In the genomic region with DNA sequence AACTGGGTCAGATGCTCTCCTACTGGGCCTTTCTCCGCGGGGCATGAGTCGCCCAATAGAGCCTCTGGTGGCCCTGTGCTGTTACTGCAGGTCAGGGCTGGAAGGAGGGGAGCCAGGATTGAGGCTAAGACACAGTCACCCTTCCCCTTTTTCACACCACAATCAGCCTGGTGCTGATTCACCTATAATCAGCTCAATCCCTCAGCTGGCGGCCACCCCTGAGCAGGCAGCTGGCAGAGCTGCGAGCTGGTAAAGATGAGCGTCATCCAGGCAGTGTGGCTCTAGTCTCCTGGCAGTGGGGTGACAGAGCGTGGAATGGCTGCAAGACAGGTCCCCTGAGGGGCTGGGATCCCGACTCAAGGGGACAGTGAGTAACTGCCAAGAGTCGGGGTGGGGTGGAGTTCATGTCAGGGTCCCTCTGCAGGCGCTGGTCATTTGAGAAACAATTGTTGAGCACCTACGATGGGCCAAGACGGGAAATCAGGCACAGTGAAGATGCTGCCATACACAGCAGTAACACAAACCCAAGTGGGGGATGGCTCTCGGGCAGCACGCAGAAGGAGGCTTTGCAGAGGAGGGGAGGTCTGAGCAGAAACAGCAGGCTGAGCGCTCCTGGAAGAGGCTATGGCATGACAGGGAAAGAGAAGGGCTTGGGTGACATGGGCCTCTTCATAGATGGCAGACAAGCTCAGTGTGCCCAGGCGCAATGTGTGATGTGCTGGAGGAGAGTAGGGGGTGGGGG, we compare ENCODE assay signal across 1 cellular context.
TF ChIP-seq lines count a peak whose summit lies in the region.

No MANE protein-coding gene starts in this region.

TF ChIP-seq in K562, 482 proteins besides CTCF, POLR2A, EP300 and RAD21 (continued from another document and continues in another):
- TF ChIP-seq, protein P1, sequence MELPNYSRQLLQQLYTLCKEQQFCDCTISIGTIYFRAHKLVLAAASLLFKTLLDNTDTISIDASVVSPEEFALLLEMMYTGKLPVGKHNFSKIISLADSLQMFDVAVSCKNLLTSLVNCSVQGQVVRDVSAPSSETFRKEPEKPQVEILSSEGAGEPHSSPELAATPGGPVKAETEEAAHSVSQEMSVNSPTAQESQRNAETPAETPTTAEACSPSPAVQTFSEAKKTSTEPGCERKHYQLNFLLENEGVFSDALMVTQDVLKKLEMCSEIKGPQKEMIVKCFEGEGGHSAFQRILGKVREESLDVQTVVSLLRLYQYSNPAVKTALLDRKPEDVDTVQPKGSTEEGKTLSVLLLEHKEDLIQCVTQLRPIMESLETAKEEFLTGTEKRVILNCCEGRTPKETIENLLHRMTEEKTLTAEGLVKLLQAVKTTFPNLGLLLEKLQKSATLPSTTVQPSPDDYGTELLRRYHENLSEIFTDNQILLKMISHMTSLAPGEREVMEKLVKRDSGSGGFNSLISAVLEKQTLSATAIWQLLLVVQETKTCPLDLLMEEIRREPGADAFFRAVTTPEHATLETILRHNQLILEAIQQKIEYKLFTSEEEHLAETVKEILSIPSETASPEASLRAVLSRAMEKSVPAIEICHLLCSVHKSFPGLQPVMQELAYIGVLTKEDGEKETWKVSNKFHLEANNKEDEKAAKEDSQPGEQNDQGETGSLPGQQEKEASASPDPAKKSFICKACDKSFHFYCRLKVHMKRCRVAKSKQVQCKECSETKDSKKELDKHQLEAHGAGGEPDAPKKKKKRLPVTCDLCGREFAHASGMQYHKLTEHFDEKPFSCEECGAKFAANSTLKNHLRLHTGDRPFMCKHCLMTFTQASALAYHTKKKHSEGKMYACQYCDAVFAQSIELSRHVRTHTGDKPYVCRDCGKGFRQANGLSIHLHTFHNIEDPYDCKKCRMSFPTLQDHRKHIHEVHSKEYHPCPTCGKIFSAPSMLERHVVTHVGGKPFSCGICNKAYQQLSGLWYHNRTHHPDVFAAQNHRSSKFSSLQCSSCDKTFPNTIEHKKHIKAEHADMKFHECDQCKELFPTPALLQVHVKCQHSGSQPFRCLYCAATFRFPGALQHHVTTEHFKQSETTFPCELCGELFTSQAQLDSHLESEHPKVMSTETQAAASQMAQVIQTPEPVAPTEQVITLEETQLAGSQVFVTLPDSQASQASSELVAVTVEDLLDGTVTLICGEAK (IDR thresholded peaks at IDR 0.05), result no peak
- TF ChIP-seq, protein P1 (CRISPR knock-in tag; IDR thresholded peaks at IDR 0.05), result no peak
- TF ChIP-seq DPF2 (IDR thresholded peaks at IDR 0.05) (no peak), PPARD (CRISPR knock-in tag; IDR thresholded peaks at IDR 0.05) (no peak), ZNF511 (CRISPR knock-in tag; IDR thresholded peaks at IDR 0.05) (no peak), GTF2F1 (IDR thresholded peaks at IDR 0.05; ENCODE audit: low read depth, low read length) (no peak), IFI16 (CRISPR knock-in tag; IDR thresholded peaks at IDR 0.05) (no peak), EZH2 (IDR thresholded peaks at IDR 0.05; ENCODE audit: borderline replicate concordance, low read depth, low read length) (no peak), FOSL1 (tag; conservative IDR thresholded peaks at IDR 0.05) (0 out of 2 replicates have a peak, but pooled peaks have one; percentile 21), PRMT5 (CRISPR knock-in tag; IDR thresholded peaks at IDR 0.05) (no peak), HDAC8 (tag; IDR thresholded peaks at IDR 0.05) (no peak), SMC3 (conservative IDR thresholded peaks at IDR 0.05; ENCODE audit: insufficient read depth, low read depth, low read length) (peak; percentile 65), CBFA2T2 (conservative IDR thresholded peaks at IDR 0.05) (no peak), ZNF436 (CRISPR knock-in tag; IDR thresholded peaks at IDR 0.05) (no peak), NEUROD1 (IDR thresholded peaks at IDR 0.05; ENCODE audit: borderline replicate concordance, low read depth, low read length, partially characterized antibody) (no peak), ZNF232 (CRISPR knock-in tag; IDR thresholded peaks at IDR 0.05) (no peak), ZNF76 (CRISPR knock-in tag; IDR thresholded peaks at IDR 0.05; ENCODE audit: borderline replicate concordance) (no peak), ZNF707 (CRISPR knock-in tag; conservative IDR thresholded peaks at IDR 0.05) (no peak), PTTG1 (tag; IDR thresholded peaks at IDR 0.05; ENCODE audit: low read depth) (no peak), L3MBTL2 (IDR thresholded peaks at IDR 0.05) (peak; percentile 46; the same call in 1 of the 2 replicates), FOXM1 (IDR thresholded peaks at IDR 0.05; ENCODE audit: low read depth) (no peak), FOXM1 (CRISPR knock-in tag; IDR thresholded peaks at IDR 0.05; ENCODE audit: low read depth) (no peak), ZNF124 (CRISPR knock-in tag; IDR thresholded peaks at IDR 0.05) (no peak), NR3C1 (CRISPR knock-in tag; IDR thresholded peaks at IDR 0.05) (no peak), HDAC1 (IDR thresholded peaks at IDR 0.05) (no peak), YY1 (IDR thresholded peaks at IDR 0.05; ENCODE audit: borderline replicate concordance in 1 of 3, control insufficient read depth in 1 of 3, extremely low read depth in 1 of 3, insufficient read depth in 3 of 3, insufficient read length in 1 of 3, insufficient replicate concordance in 2 of 3, low read depth in 1 of 3, low read length in 2 of 3) (no peak)
- TF ChIP-seq, protein P2, sequence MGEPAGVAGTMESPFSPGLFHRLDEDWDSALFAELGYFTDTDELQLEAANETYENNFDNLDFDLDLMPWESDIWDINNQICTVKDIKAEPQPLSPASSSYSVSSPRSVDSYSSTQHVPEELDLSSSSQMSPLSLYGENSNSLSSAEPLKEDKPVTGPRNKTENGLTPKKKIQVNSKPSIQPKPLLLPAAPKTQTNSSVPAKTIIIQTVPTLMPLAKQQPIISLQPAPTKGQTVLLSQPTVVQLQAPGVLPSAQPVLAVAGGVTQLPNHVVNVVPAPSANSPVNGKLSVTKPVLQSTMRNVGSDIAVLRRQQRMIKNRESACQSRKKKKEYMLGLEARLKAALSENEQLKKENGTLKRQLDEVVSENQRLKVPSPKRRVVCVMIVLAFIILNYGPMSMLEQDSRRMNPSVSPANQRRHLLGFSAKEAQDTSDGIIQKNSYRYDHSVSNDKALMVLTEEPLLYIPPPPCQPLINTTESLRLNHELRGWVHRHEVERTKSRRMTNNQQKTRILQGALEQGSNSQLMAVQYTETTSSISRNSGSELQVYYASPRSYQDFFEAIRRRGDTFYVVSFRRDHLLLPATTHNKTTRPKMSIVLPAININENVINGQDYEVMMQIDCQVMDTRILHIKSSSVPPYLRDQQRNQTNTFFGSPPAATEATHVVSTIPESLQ (CRISPR knock-in tag; IDR thresholded peaks at IDR 0.05), result no peak
- TF ChIP-seq, protein P3, sequence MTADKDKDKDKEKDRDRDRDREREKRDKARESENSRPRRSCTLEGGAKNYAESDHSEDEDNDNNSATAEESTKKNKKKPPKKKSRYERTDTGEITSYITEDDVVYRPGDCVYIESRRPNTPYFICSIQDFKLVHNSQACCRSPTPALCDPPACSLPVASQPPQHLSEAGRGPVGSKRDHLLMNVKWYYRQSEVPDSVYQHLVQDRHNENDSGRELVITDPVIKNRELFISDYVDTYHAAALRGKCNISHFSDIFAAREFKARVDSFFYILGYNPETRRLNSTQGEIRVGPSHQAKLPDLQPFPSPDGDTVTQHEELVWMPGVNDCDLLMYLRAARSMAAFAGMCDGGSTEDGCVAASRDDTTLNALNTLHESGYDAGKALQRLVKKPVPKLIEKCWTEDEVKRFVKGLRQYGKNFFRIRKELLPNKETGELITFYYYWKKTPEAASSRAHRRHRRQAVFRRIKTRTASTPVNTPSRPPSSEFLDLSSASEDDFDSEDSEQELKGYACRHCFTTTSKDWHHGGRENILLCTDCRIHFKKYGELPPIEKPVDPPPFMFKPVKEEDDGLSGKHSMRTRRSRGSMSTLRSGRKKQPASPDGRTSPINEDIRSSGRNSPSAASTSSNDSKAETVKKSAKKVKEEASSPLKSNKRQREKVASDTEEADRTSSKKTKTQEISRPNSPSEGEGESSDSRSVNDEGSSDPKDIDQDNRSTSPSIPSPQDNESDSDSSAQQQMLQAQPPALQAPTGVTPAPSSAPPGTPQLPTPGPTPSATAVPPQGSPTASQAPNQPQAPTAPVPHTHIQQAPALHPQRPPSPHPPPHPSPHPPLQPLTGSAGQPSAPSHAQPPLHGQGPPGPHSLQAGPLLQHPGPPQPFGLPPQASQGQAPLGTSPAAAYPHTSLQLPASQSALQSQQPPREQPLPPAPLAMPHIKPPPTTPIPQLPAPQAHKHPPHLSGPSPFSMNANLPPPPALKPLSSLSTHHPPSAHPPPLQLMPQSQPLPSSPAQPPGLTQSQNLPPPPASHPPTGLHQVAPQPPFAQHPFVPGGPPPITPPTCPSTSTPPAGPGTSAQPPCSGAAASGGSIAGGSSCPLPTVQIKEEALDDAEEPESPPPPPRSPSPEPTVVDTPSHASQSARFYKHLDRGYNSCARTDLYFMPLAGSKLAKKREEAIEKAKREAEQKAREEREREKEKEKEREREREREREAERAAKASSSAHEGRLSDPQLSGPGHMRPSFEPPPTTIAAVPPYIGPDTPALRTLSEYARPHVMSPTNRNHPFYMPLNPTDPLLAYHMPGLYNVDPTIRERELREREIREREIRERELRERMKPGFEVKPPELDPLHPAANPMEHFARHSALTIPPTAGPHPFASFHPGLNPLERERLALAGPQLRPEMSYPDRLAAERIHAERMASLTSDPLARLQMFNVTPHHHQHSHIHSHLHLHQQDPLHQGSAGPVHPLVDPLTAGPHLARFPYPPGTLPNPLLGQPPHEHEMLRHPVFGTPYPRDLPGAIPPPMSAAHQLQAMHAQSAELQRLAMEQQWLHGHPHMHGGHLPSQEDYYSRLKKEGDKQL (CRISPR knock-in tag; IDR thresholded peaks at IDR 0.05; ENCODE audit: borderline replicate concordance), result no peak
- TF ChIP-seq, protein P4, sequence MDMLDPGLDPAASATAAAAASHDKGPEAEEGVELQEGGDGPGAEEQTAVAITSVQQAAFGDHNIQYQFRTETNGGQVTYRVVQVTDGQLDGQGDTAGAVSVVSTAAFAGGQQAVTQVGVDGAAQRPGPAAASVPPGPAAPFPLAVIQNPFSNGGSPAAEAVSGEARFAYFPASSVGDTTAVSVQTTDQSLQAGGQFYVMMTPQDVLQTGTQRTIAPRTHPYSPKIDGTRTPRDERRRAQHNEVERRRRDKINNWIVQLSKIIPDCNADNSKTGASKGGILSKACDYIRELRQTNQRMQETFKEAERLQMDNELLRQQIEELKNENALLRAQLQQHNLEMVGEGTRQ (CRISPR knock-in tag; IDR thresholded peaks at IDR 0.05), result no peak
- TF ChIP-seq, protein P5, sequence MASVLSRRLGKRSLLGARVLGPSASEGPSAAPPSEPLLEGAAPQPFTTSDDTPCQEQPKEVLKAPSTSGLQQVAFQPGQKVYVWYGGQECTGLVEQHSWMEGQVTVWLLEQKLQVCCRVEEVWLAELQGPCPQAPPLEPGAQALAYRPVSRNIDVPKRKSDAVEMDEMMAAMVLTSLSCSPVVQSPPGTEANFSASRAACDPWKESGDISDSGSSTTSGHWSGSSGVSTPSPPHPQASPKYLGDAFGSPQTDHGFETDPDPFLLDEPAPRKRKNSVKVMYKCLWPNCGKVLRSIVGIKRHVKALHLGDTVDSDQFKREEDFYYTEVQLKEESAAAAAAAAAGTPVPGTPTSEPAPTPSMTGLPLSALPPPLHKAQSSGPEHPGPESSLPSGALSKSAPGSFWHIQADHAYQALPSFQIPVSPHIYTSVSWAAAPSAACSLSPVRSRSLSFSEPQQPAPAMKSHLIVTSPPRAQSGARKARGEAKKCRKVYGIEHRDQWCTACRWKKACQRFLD (CRISPR knock-in tag; IDR thresholded peaks at IDR 0.05), result no peak
- TF ChIP-seq, protein P6, sequence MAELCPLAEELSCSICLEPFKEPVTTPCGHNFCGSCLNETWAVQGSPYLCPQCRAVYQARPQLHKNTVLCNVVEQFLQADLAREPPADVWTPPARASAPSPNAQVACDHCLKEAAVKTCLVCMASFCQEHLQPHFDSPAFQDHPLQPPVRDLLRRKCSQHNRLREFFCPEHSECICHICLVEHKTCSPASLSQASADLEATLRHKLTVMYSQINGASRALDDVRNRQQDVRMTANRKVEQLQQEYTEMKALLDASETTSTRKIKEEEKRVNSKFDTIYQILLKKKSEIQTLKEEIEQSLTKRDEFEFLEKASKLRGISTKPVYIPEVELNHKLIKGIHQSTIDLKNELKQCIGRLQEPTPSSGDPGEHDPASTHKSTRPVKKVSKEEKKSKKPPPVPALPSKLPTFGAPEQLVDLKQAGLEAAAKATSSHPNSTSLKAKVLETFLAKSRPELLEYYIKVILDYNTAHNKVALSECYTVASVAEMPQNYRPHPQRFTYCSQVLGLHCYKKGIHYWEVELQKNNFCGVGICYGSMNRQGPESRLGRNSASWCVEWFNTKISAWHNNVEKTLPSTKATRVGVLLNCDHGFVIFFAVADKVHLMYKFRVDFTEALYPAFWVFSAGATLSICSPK (IDR thresholded peaks at IDR 0.05; ENCODE audit: borderline replicate concordance), result no peak
- TF ChIP-seq, protein P7, sequence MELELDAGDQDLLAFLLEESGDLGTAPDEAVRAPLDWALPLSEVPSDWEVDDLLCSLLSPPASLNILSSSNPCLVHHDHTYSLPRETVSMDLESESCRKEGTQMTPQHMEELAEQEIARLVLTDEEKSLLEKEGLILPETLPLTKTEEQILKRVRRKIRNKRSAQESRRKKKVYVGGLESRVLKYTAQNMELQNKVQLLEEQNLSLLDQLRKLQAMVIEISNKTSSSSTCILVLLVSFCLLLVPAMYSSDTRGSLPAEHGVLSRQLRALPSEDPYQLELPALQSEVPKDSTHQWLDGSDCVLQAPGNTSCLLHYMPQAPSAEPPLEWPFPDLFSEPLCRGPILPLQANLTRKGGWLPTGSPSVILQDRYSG (tag; conservative IDR thresholded peaks at IDR 0.05; ENCODE audit: low read depth), result no peak
